ENCODE assay signal across 8 cellular contexts in genomic region chr3:131501949-131502348, GRCh38. TPM values are rescaled to one million over a fixed set of nuclear protein-coding genes. Genes with fewer than 3 reads are reported as not detected.
DNase-seq lines count a peak whose midpoint lies in the region; ATAC-seq and TF ChIP-seq lines count a peak whose summit lies in the region.

No MANE protein-coding gene starts in this region.

- H3K27ac Mint-ChIP-seq in H9: peak overlapping the region; percentile 9 to 100 (median 98); a peak in 6 of 7 replicates

- H3K9ac ChIP-seq in H9 (ENCODE audit: extremely low read depth, insufficient read length, low read length): peak overlapping the region; percentile 99

- H3K9me3 ChIP-seq in H9 (ENCODE audit: control insufficient read depth, low read depth, low read length) (no peaks in the 10 kb centered on the region), adrenal gland (replicated peaks in 1 of 3) (no peaks in the 10 kb centered on the region), right lobe of liver (no peaks in the 10 kb centered on the region)

- H3K4me3 Mint-ChIP-seq in H9: peak overlapping the region; percentile 99 to 100

- intact Hi-C loops in adrenal gland (cut with DNase I): no loop called here
- intact Hi-C loops in right lobe of liver (cut with DNase I): no loop called here

- peak overlapping the region; percentile 97 for H3K4ac ChIP-seq in H9 (ENCODE audit: low read depth, low read length)

- H3K36me3 Mint-ChIP-seq in H9 (ENCODE audit: insufficient read depth in 1 of 3, low read depth in 3 of 3): peaks cover 34 to 39% (median 38%) of the 10 kb centered on the region in 3 experiments

- H3K9me3 Mint-ChIP-seq in H9: peaks cover 0 to 3% of the 10 kb centered on the region in 2 experiments; a peak in 1 of 5 replicates

- ATAC-seq in right lobe of liver (no peak), GM18867 (IDR thresholded peaks at IDR 0.05; ENCODE audit: unreplicated experiment) (no peak)

- H3K18ac ChIP-seq in H9 (ENCODE audit: insufficient read length, low read depth, low read length): no peak overlapping the region

- H4K20me1 ChIP-seq in H9 (ENCODE audit: control insufficient read depth, insufficient read depth, insufficient read length): no peaks in the 10 kb centered on the region

- peak overlapping the region; percentile 96; the same call in 1 of the 2 replicates for H3K14ac ChIP-seq in H9 (ENCODE audit: insufficient read depth, low read length)

- peaks cover 31% of the 10 kb centered on the region for H3K27me3 Mint-ChIP-seq in H9 (ENCODE audit: low read depth)

- H3K23ac ChIP-seq in H9 (ENCODE audit: insufficient read length, low read depth, low read length): no peak overlapping the region

- DNase-seq in AML-193 (lab: John Stamatoyannopoulos, UW) (peak; percentile 11 to 24), H9 (no peak), adrenal gland (no peak), right lobe of liver (no peak), occipital lobe (lab: John Stamatoyannopoulos, UW) (no peak), T-helper 9 cell (no peak)

- peaks cover under 1% of the 10 kb centered on the region for H3K79me1 ChIP-seq in H9 (ENCODE audit: insufficient read depth, low read depth, low read length, poor library complexity, severe bottlenecking)

- peak overlapping the region; percentile 99 for H4K5ac ChIP-seq in H9 (ENCODE audit: insufficient read length, low read depth, low read length)

- no peak overlapping the region for H2BK5ac ChIP-seq in H9 (ENCODE audit: insufficient read length, low read length)

- peak overlapping the region; percentile 91 for H3K4me2 ChIP-seq in H9 (ENCODE audit: insufficient read depth, insufficient read length, low read length)

- H3K4me1 Mint-ChIP-seq in H9: peaks cover 8 to 9% of the 10 kb centered on the region in 2 experiments

- H3K36me3 ChIP-seq in adrenal gland (replicated peaks in 1 of 2): peaks cover 0 to 23% of the 10 kb centered on the region in 2 donors
- peaks cover 0 to 36% (median 15%) of the 10 kb centered on the region in 4 donors for H3K36me3 ChIP-seq in right lobe of liver
- H3K36me3 ChIP-seq in urinary bladder (ENCODE audit: insufficient read depth): peaks cover 4% of the 10 kb centered on the region

- no peak overlapping the region for H2BK120ac ChIP-seq in H9 (ENCODE audit: low read depth, low read length, poor library complexity, severe bottlenecking)

- H4K91ac ChIP-seq in H9 (ENCODE audit: insufficient read length, low read depth, low read length): no peak overlapping the region

- no peak overlapping the region for H2BK15ac ChIP-seq in H9 (ENCODE audit: low read depth, low read length)

- no peak for TF ChIP-seq POLR2A in adrenal gland (IDR thresholded peaks at IDR 0.05)
- no peak for TF ChIP-seq POLR2A in right lobe of liver (IDR thresholded peaks at IDR 0.05)

- H3K4me3 ChIP-seq in adrenal gland (peak overlapping the region in 3 of 4 donors; percentile 75 to 84 (median 83)), right lobe of liver (peak overlapping the region; percentile 86 to 97 (median 89)), urinary bladder (ENCODE audit: low read depth, low read length) (peak overlapping the region; percentile 93)

- H3K27me3 ChIP-seq in H9 (ENCODE audit: insufficient read depth, low read length) (no peaks in the 10 kb centered on the region; the same call in 1 of the 2 replicates), adrenal gland (no peaks in the 10 kb centered on the region), right lobe of liver (no peaks in the 10 kb centered on the region)

- H2AFZ ChIP-seq in H9 (ENCODE audit: low read length): no peak overlapping the region

- H3T11ph ChIP-seq in H9 (ENCODE audit: low read length): no peak overlapping the region

- TF ChIP-seq CTCF in H9 (conservative IDR thresholded peaks at IDR 0.05) (no peak), adrenal gland (IDR thresholded peaks at IDR 0.05) (no peak), right lobe of liver (IDR thresholded peaks at IDR 0.05) (no peak)

- H3K27ac ChIP-seq in H9 (ENCODE audit: insufficient read length, low read depth, low read length) (no peak overlapping the region), adrenal gland (peak overlapping the region in 2 of 5 donors; percentile 63 to 69), right lobe of liver (peak overlapping the region in 2 of 3 donors; percentile 44 to 71), urinary bladder (ENCODE audit: low read depth) (no peak overlapping the region)

- peak overlapping the region; percentile 99 for H4K8ac ChIP-seq in H9 (replicated peaks; ENCODE audit: insufficient read length, low read depth, low read length)

- no peak overlapping the region for H3K56ac ChIP-seq in H9 (ENCODE audit: insufficient read length, low read depth, low read length)

- no CpG with 5 or more reads among the region's 2 CpGs for WGBS in H9 (ENCODE audit: extremely low coverage, insufficient read length, low lambda C conversion rate)
- 49 to 54% (median 51%) methylated on average over 2 of the region's 2 CpGs for WGBS in adrenal gland, 4 donors
- WGBS in right lobe of liver (ENCODE audit: insufficient coverage, low coverage, low lambda C conversion rate, missing lambda C conversion rate): 38% methylated on average over 2 of the region's 2 CpGs
- WGBS in urinary bladder: 44% methylated on average over 2 of the region's 2 CpGs

- peaks cover 19% of the 10 kb centered on the region; the same call in 1 of the 2 replicates for H3K79me2 ChIP-seq in H9 (ENCODE audit: insufficient read depth, low read length)

- H2BK20ac ChIP-seq in H9 (ENCODE audit: low read depth, low read length, poor library complexity, severe bottlenecking): no peak overlapping the region

- no peak overlapping the region for H2AK5ac ChIP-seq in H9 (ENCODE audit: insufficient read length, low read length)

- H3K4me1 ChIP-seq in H9 (ENCODE audit: insufficient read depth, low read length) (no peaks in the 10 kb centered on the region), adrenal gland (replicated peaks in 1 of 2) (peaks cover 4 to 25% of the 10 kb centered on the region in 2 donors), right lobe of liver (peaks cover 0 to 9% (median 3%) of the 10 kb centered on the region in 4 donors), urinary bladder (ENCODE audit: insufficient read depth) (no peaks in the 10 kb centered on the region)

- H2BK12ac ChIP-seq in H9 (ENCODE audit: insufficient read length, low read depth, low read length): no peak overlapping the region

- peaks cover 9% of the 10 kb centered on the region for H3K23me2 ChIP-seq in H9 (ENCODE audit: insufficient read length, low read depth, low read length, poor library complexity, severe bottlenecking)

RNA-seq across cellular contexts. Expression of gene MRPL3, which starts 0.8 kb away (rescaled TPM):
- 153 and 154 TPM in 2 replicates for total RNA-seq in H9 (2021)
- 10 to 100 TPM; 48.4 to 96.1 (median 70.6) TPM for total RNA-seq in adrenal gland
- 100 to 1,000 TPM in 1 of 3 donors, 10 to 100 TPM in 2; 50.0 to 195 (median 62.6) TPM for polyA plus RNA-seq in adrenal gland
- total RNA-seq in right lobe of liver: 10 to 100 TPM; 29.2 to 73.9 (median 35.7) TPM
- 108 TPM for total RNA-seq in urinary bladder
- polyA plus RNA-seq in urinary bladder: 80.2 TPM
- 112 TPM for total RNA-seq in occipital lobe

Comparison
In these comparisons a context has a peak if more than half of its experiments do, and no peak if none do; other contexts are left out.
1. DNase-seq: peak in AML-193 (2 of 2); none in H9 (single experiment), adrenal gland (0 of 7), right lobe of liver (0 of 3), occipital lobe (single experiment) and T-helper 9 cell (single experiment).
2. H3K27ac ChIP-seq: peak in right lobe of liver (2 of 3); none in H9 (single experiment) and urinary bladder (single experiment).
3. Peak in every context shown above with its lines, with median percentiles within 50 percentile points of each other: H3K4me3 ChIP-seq.